19 cellular contexts compared by ENCODE assay signal in the genomic region with DNA sequence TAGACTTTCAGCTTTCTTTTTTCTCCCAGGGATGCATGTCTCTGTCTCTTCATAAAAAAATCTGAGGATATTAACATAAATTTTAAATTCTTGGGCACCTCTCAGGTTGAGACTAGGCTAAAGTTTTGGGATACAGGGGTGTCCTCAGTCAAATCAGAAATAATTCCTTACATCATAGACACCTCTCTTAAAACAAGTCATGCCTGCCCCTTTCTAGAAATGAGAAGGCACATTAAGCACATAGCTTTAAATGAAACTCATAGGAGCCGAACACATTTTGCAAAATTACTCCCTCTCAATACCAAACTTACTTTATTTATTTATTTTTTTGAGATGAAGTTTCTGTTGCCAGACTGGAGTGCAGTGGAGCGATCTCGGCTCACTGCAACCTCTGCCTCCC.
A peak's percentile ranks its signal among the peaks of the same experiment; 100 is the strongest.
DNase-seq lines count a peak whose midpoint lies in the region; ATAC-seq and TF ChIP-seq lines count a peak whose summit lies in the region.
"Had no signal": no experiment of that assay in that cellular context is flagged by ENCODE, and none has a peak within 500 bp of the region (broad histone marks: within the 10 kb centered on the region; RNA-seq: fewer than 3 reads in every experiment).

No MANE protein-coding gene starts in this region.

- H3K36me3 ChIP-seq in brain microvascular endothelial cell (replicated peaks) = no peaks in the 10 kb centered on the region
- H3K36me3 ChIP-seq: BE2C had no signal

- in situ Hi-C loops in brain microvascular endothelial cell (cut with HindIII; ENCODE audit: low pct_ligation_motif_present, low sequenced_read_pairs) = no loop called here

- H3K27ac Mint-ChIP-seq in osteocyte (ENCODE audit: unreplicated experiment) = peak overlapping the region; percentile 96
- H3K27ac Mint-ChIP-seq: CD14-positive monocyte; CD8-positive, alpha-beta T cell; IgD-negative memory B cell had no signal

- TF ChIP-seq CTCF in brain microvascular endothelial cell (IDR thresholded peaks at IDR 0.05; ENCODE audit: low read depth, low read length, missing control alignments) (no peak), osteocyte (IDR thresholded peaks at IDR 0.05) (no peak)

- peak overlapping the region; percentile 97 for H3K27ac ChIP-seq in brain microvascular endothelial cell
- H3K27ac ChIP-seq: A549 had no signal

- H3K27me3 ChIP-seq in brain microvascular endothelial cell (replicated peaks) = no peaks in the 10 kb centered on the region
- H3K27me3 ChIP-seq: BE2C had no signal

- peak; percentile 35 for ATAC-seq in GM19351 (IDR thresholded peaks at IDR 0.05; ENCODE audit: unreplicated experiment)
- peak; percentile 28 for ATAC-seq in HG03442 (IDR thresholded peaks at IDR 0.05; ENCODE audit: unreplicated experiment)
- ATAC-seq in GM18517 (IDR thresholded peaks at IDR 0.05; ENCODE audit: unreplicated experiment) = no peak
- ATAC-seq: A549; CD8-positive, alpha-beta T cell had no signal

- no peak overlapping the region for H3K4me3 Mint-ChIP-seq in osteocyte (ENCODE audit: unreplicated experiment)

- H3K36me3 Mint-ChIP-seq in osteocyte (ENCODE audit: unreplicated experiment) = peaks cover 11% of the 10 kb centered on the region

- DNase-seq in brain microvascular endothelial cell = no peak
- no peak for DNase-seq in osteocyte (ENCODE audit: extremely low spot score, unreplicated experiment)
- DNase-seq in NCI-H82 treated with DMSO at 0.1 percent for 48 hours (lab: John Stamatoyannopoulos, UW; ENCODE audit: unreplicated experiment) = no peak
- DNase-seq in activated CD4-positive, alpha-beta T cell treated with anti-CD3 and anti-CD28 coated beads for 4 hours = no peak
- DNase-seq in NCI-H524 (lab: John Stamatoyannopoulos, UW) = no peak
- DNase-seq: BE2C; CD8-positive, alpha-beta T cell; COR-L47; DMS153; DND-41; GDM1; HCEC 1CT; KG1 had no signal

- no peaks in the 10 kb centered on the region for H3K9me3 Mint-ChIP-seq in osteocyte (ENCODE audit: unreplicated experiment)
- H3K9me3 Mint-ChIP-seq: CD8-positive, alpha-beta T cell; IgD-negative memory B cell had no signal

- H3K4me3 ChIP-seq in brain microvascular endothelial cell (ENCODE audit: low read depth, low read length) = no peak overlapping the region
- H3K4me3 ChIP-seq: A549 had no signal

- no peaks in the 10 kb centered on the region for H3K27me3 Mint-ChIP-seq in osteocyte (ENCODE audit: unreplicated experiment)

- H3K4me1 Mint-ChIP-seq in osteocyte (ENCODE audit: unreplicated experiment) = peaks cover 50% of the 10 kb centered on the region
